In genomic region chr3:3196148-3196861, GRCh38 we compare ENCODE assay signal across 9 cellular contexts. TPM values are rescaled to one million over a fixed set of nuclear protein-coding genes. Genes with fewer than 3 reads are reported as not detected.
DNase-seq lines count a peak whose midpoint lies in the region; ATAC-seq and TF ChIP-seq lines count a peak whose summit lies in the region.
"Had no signal": no experiment of that assay in that cellular context is flagged by ENCODE, and none has a peak within 500 bp of the region (broad histone marks: within the 10 kb centered on the region; RNA-seq: fewer than 3 reads in every experiment).

No MANE protein-coding gene starts in this region.

- no peak overlapping the region for H3K27ac ChIP-seq in HL-60 (replicated peaks)

- peaks cover 3% of the 10 kb centered on the region for H3K27me3 ChIP-seq in HL-60 (ENCODE audit: insufficient read depth, poor library complexity, severe bottlenecking)

- H3K27me3 Mint-ChIP-seq in nephron (ENCODE audit: low read depth), result peaks cover 13% of the 10 kb centered on the region
- no peaks in the 10 kb centered on the region for H3K27me3 Mint-ChIP-seq in activated T-cell treated with anti-CD3 and anti-CD28 coated beads, Interleukin-2, amount 50 U/mL, for 4 hours (ENCODE audit: low read depth)

- no peak overlapping the region for H3K27ac Mint-ChIP-seq in nephron

- DNase-seq in DMS 273 (lab: John Stamatoyannopoulos, UW; ENCODE audit: unreplicated experiment) (peak; percentile 29), DMS 273 treated with DMSO at 0.1 percent for 48 hours (lab: John Stamatoyannopoulos, UW) (no peak), HL-60 (ENCODE audit: low read depth in 1 of 2, low spot score in 1 of 2) (peak in 1 of 2 experiments; percentile 13), astrocyte of the hippocampus (ENCODE audit: low read depth, low spot score) (peak; percentile 49), NK-92 (lab: John Stamatoyannopoulos, UW; ENCODE audit: unreplicated experiment) (no peak), middle frontal gyrus (ENCODE audit: extremely low spot score, low spot score) (no peak)
- DNase-seq in activated T-cell treated with anti-CD3 and anti-CD28 coated beads, Interleukin-2, amount 50 U/mL, for 4 hours, result no peak
- DNase-seq: occipital lobe had no signal

- TF ChIP-seq CTCF in HL-60 (IDR thresholded peaks at IDR 0.05; ENCODE audit: insufficient read depth, low read length) (peak; percentile 54), nephron (IDR thresholded peaks at IDR 0.05; ENCODE audit: unreplicated experiment in 3 of 3) (peak; percentile 56 to 65 (median 62))

- no peak overlapping the region for H3K4me3 Mint-ChIP-seq in nephron
- H3K4me3 Mint-ChIP-seq in activated T-cell treated with anti-CD3 and anti-CD28 coated beads, Interleukin-2, amount 50 U/mL, for 4 hours, result no peak overlapping the region

- no peaks in the 10 kb centered on the region for H3K9me3 Mint-ChIP-seq in nephron
- no peaks in the 10 kb centered on the region for H3K9me3 Mint-ChIP-seq in activated T-cell treated with anti-CD3 and anti-CD28 coated beads, Interleukin-2, amount 50 U/mL, for 4 hours

- H3K4me3 ChIP-seq in HL-60 (replicated peaks; ENCODE audit: insufficient read depth, low read length), result no peak overlapping the region

- no peak for ATAC-seq in activated T-cell treated with anti-CD3 and anti-CD28 coated beads, Interleukin-2, amount 50 U/mL, for 4 hours

- H3K36me3 Mint-ChIP-seq in nephron (ENCODE audit: low read depth), result no peaks in the 10 kb centered on the region
- H3K36me3 Mint-ChIP-seq in activated T-cell treated with anti-CD3 and anti-CD28 coated beads, Interleukin-2, amount 50 U/mL, for 4 hours (ENCODE audit: insufficient read depth), result no peaks in the 10 kb centered on the region

- peaks cover 16% of the 10 kb centered on the region for H3K4me1 Mint-ChIP-seq in nephron
- H3K4me1 Mint-ChIP-seq in activated T-cell treated with anti-CD3 and anti-CD28 coated beads, Interleukin-2, amount 50 U/mL, for 4 hours (ENCODE audit: low read depth), result peaks cover 30% of the 10 kb centered on the region

RNA-seq across cellular contexts. Expression of gene CRBN, which starts 16.8 kb away (rescaled TPM):
- 10 to 100 TPM; 34.8 to 40.4 (median 36.5) TPM for total RNA-seq in activated T-cell treated with anti-CD3 and anti-CD28 coated beads, Interleukin-2, amount 50 U/mL, for 4 hours

Comparison
In these comparisons a context has a peak if more than half of its experiments do, and no peak if none do; other contexts are left out.
1. DNase-seq: peak in DMS 273 (single experiment) and astrocyte of the hippocampus (single experiment); none in DMS 273 treated with DMSO at 0.1 percent for 48 hours (single experiment), activated T-cell treated with anti-CD3 and anti-CD28 coated beads, Interleukin-2, amount 50 U/mL, for 4 hours (single experiment), NK-92 (single experiment) and middle frontal gyrus (single experiment).